29 cellular contexts compared by ENCODE assay signal in the genomic region with DNA sequence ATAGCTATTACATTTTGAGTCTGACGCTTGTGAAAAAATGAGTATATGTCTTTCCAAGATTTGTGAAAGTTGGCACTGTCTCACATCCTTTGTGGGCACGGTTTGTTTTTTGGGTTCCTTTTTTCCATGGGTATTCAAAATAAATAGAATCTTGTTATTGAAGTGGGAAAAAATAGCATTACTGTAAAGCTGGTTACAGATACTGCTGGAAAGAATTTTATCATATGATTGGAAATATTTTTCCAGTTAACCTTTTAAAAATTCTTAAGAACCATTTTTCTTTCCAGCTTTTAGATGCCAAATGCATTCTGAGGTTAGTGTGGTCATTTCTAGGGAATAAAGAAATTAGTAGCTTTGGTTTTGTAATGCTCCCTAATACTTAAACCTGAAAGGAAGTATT. TPM values are rescaled to one million over a fixed set of nuclear protein-coding genes. Genes with fewer than 3 reads are reported as not detected.
"Had no signal": no experiment of that assay in that cellular context is flagged by ENCODE, and none has a peak within 500 bp of the region (broad histone marks: within the 10 kb centered on the region; RNA-seq: fewer than 3 reads in every experiment).

No MANE protein-coding gene starts in this region.

- H3K4me2 ChIP-seq: smooth muscle cell had no signal

- H3K27me3 Mint-ChIP-seq: activated B cell treated with CpG ODN at 0.5 μM for 24 hours; activated CD4-positive, alpha-beta memory T cell treated with anti-CD3 and anti-CD28 coated beads, Interleukin-2, amount 10 ng/mL, durations not matched to agents 7 days and 5 days; activated CD8-positive, alpha-beta memory T cell treated with anti-CD3 and anti-CD28 coated beads, Interleukin-2, amount 10 ng/mL, durations not matched to agents 7 days and 5 days; activated naive CD8-positive, alpha-beta T cell treated with anti-CD3 and anti-CD28 coated beads, Interleukin-2, amount 10 ng/mL, durations not matched to agents 7 days and 5 days; activated T-helper 17 cell treated with anti-CD3 and anti-CD28 coated beads, Interleukin-2, amount 50 U/mL, for 72 hours had no signal

- H3K27ac ChIP-seq: foreskin keratinocyte, parathyroid adenoma, right lobe of liver, transverse colon, uterus had no signal

- H3K27me3 ChIP-seq: esophagus squamous epithelium, foreskin keratinocyte, right lobe of liver, transverse colon, uterus had no signal

- H3K4me1 ChIP-seq: esophagus squamous epithelium, parathyroid adenoma, right lobe of liver, transverse colon, uterus had no signal

- H3K4me1 Mint-ChIP-seq: activated B cell treated with CpG ODN at 0.5 μM for 24 hours; activated T-helper 17 cell treated with anti-CD3 and anti-CD28 coated beads, Interleukin-2, amount 50 U/mL, for 72 hours; stimulated activated effector memory CD8-positive, alpha-beta T cell treated with anti-CD3 and anti-CD28 coated beads, Interleukin-12 subunit alpha, Interleukin-12 subunit beta, amount 100 ng/mL, for 72 hours had no signal

- H2AFZ ChIP-seq: parathyroid adenoma had no signal

- H3K27ac Mint-ChIP-seq: activated B cell treated with CpG ODN at 0.5 μM for 24 hours; activated CD4-positive, alpha-beta memory T cell treated with anti-CD3 and anti-CD28 coated beads, Interleukin-2, amount 10 ng/mL, durations not matched to agents 7 days and 5 days; activated CD8-positive, alpha-beta memory T cell treated with anti-CD3 and anti-CD28 coated beads, Interleukin-2, amount 10 ng/mL, durations not matched to agents 7 days and 5 days; activated naive CD8-positive, alpha-beta T cell treated with anti-CD3 and anti-CD28 coated beads, Interleukin-2, amount 10 ng/mL, durations not matched to agents 7 days and 5 days; activated T-helper 17 cell treated with anti-CD3 and anti-CD28 coated beads, Interleukin-2, amount 50 U/mL, for 72 hours; natural killer cell; stimulated activated effector memory CD8-positive, alpha-beta T cell treated with anti-CD3 and anti-CD28 coated beads, Interleukin-12 subunit alpha, Interleukin-12 subunit beta, amount 100 ng/mL, for 72 hours had no signal

- DNase-seq: activated B cell treated with CpG ODN at 0.5 μM for 24 hours; activated CD4-positive, alpha-beta memory T cell treated with anti-CD3 and anti-CD28 coated beads, Interleukin-2, amount 10 ng/mL, durations not matched to agents 7 days and 5 days; activated CD4-positive, alpha-beta T cell treated with anti-CD3 and anti-CD28 coated beads for 48 hours; activated CD8-positive, alpha-beta memory T cell treated with anti-CD3 and anti-CD28 coated beads, Interleukin-2, amount 10 ng/mL, durations not matched to agents 7 days and 5 days; activated naive CD4-positive, alpha-beta T cell; activated naive CD8-positive, alpha-beta T cell treated with anti-CD3 and anti-CD28 coated beads, Interleukin-2, amount 10 ng/mL, durations not matched to agents 7 days and 5 days; activated T-cell treated with anti-CD3 and anti-CD28 coated beads, Interleukin-2, amount 50 U/mL, for 1 hour; cerebellar nuclear complex; dermis blood vessel endothelial cell; effector memory CD4-positive, alpha-beta T cell; esophagus squamous epithelium; foreskin keratinocyte; glutamatergic neuron; hippocampal formation; left cardiac atrium; natural killer cell; right lobe of liver; stimulated activated CD4-positive, alpha-beta T cell treated with anti-CD3 and anti-CD28 coated beads, Interleukin-4, amount 100 ng/mL, for 1 hour; SW 1271; T-helper 2 cell; transverse colon; uterus had no signal

- ATAC-seq: activated CD8-positive, alpha-beta memory T cell treated with anti-CD3 and anti-CD28 coated beads, Interleukin-2, amount 10 ng/mL, durations not matched to agents 7 days and 5 days; activated T-helper 17 cell treated with anti-CD3 and anti-CD28 coated beads, Interleukin-2, amount 50 U/mL, for 72 hours; foreskin keratinocyte; left cardiac atrium; natural killer cell; right lobe of liver; stimulated activated effector memory CD8-positive, alpha-beta T cell treated with anti-CD3 and anti-CD28 coated beads, Interleukin-12 subunit alpha, Interleukin-12 subunit beta, amount 100 ng/mL, for 72 hours had no signal

- H3K9me3 ChIP-seq: right lobe of liver, uterus had no signal

- H3K4me3 Mint-ChIP-seq: activated B cell treated with CpG ODN at 0.5 μM for 24 hours; activated CD4-positive, alpha-beta memory T cell treated with anti-CD3 and anti-CD28 coated beads, Interleukin-2, amount 10 ng/mL, durations not matched to agents 7 days and 5 days; activated CD8-positive, alpha-beta memory T cell treated with anti-CD3 and anti-CD28 coated beads, Interleukin-2, amount 10 ng/mL, durations not matched to agents 7 days and 5 days; activated naive CD8-positive, alpha-beta T cell treated with anti-CD3 and anti-CD28 coated beads, Interleukin-2, amount 10 ng/mL, durations not matched to agents 7 days and 5 days; activated T-helper 17 cell treated with anti-CD3 and anti-CD28 coated beads, Interleukin-2, amount 50 U/mL, for 72 hours; natural killer cell; stimulated activated effector memory CD8-positive, alpha-beta T cell treated with anti-CD3 and anti-CD28 coated beads, Interleukin-12 subunit alpha, Interleukin-12 subunit beta, amount 100 ng/mL, for 72 hours had no signal

- H3K4me3 ChIP-seq: esophagus squamous epithelium, right lobe of liver, smooth muscle cell, transverse colon, uterus had no signal

- H3K36me3 ChIP-seq: right lobe of liver, transverse colon, uterus had no signal

RNA-seq across cellular contexts. Expression of a gene that starts 19.1 kb away (rescaled TPM):
- total RNA-seq: activated B cell treated with CpG ODN at 0.5 μM for 24 hours; activated CD4-positive, alpha-beta memory T cell treated with anti-CD3 and anti-CD28 coated beads, Interleukin-2, amount 10 ng/mL, durations not matched to agents 7 days and 5 days; activated CD8-positive, alpha-beta memory T cell treated with anti-CD3 and anti-CD28 coated beads, Interleukin-2, amount 10 ng/mL, durations not matched to agents 7 days and 5 days; activated naive CD8-positive, alpha-beta T cell treated with anti-CD3 and anti-CD28 coated beads, Interleukin-2, amount 10 ng/mL, durations not matched to agents 7 days and 5 days; activated T-helper 17 cell treated with anti-CD3 and anti-CD28 coated beads, Interleukin-2, amount 50 U/mL, for 72 hours; mesenteric fat pad; natural killer cell; right lobe of liver; smooth muscle cell; uterus had no signal
- polyA plus RNA-seq: smooth muscle cell had no signal

RNA-seq across cellular contexts. Expression of a gene that starts 59.0 kb away (rescaled TPM):
- total RNA-seq: activated B cell treated with CpG ODN at 0.5 μM for 24 hours; activated CD4-positive, alpha-beta memory T cell treated with anti-CD3 and anti-CD28 coated beads, Interleukin-2, amount 10 ng/mL, durations not matched to agents 7 days and 5 days; activated CD8-positive, alpha-beta memory T cell treated with anti-CD3 and anti-CD28 coated beads, Interleukin-2, amount 10 ng/mL, durations not matched to agents 7 days and 5 days; activated naive CD8-positive, alpha-beta T cell treated with anti-CD3 and anti-CD28 coated beads, Interleukin-2, amount 10 ng/mL, durations not matched to agents 7 days and 5 days; activated T-helper 17 cell treated with anti-CD3 and anti-CD28 coated beads, Interleukin-2, amount 50 U/mL, for 72 hours; bronchial epithelial cell; dermis blood vessel endothelial cell; esophagus squamous epithelium; foreskin keratinocyte; left cardiac atrium; lower leg skin; mesenteric fat pad; natural killer cell; right lobe of liver; smooth muscle cell; uterus had no signal
- polyA plus RNA-seq: foreskin keratinocyte, smooth muscle cell had no signal
